12 cellular contexts compared by ENCODE assay signal in the genomic region with DNA sequence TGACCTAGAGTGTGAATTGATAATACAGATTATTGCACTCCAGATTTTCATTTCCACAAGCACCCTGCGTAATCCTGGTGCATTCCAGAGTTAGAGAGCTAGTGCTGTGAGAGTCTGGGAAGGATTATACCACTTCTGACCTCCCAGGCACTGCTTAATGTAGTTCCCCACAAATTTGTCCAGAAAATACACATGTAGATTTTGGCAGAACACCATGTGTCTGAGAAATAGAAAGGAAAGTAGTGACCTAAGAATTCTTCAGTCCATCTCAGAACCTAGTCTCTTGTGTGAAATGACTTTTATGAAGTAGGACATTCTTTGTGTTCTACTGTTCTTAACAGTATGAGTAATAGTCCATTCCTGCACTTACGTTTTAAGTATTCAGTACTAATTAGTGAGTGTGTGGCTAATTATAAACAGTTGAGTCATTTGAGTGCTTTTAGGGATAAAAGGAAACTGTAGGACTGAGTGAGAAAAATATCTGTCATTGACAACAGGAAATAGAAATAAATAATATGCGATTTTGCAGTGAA. TPM values are rescaled to one million over a fixed set of nuclear protein-coding genes. Genes with fewer than 3 reads are reported as not detected.
DNase-seq lines count a peak whose midpoint lies in the region; ATAC-seq and TF ChIP-seq lines count a peak whose summit lies in the region.
"Had no signal": no experiment of that assay in that cellular context is flagged by ENCODE, and none has a peak within 500 bp of the region (broad histone marks: within the 10 kb centered on the region; RNA-seq: fewer than 3 reads in every experiment).

No MANE protein-coding gene starts in this region.

- no peak for ATAC-seq in GM18873 (IDR thresholded peaks at IDR 0.05; ENCODE audit: low FRiP score, unreplicated experiment)
- no peak for ATAC-seq in activated CD4-positive, alpha-beta T cell treated with anti-CD3 and anti-CD28 coated beads for 36 hours

- POLR2A ChIA-PET in activated CD4-positive, alpha-beta T cell treated with anti-CD3 and anti-CD28 coated beads for 36 hours (lab: Charles Lee), result interaction anchor here (0.7 kb wide), 1 partner anchor 1031 kb away, joined by 3 read pairs; no protein-coding TSS in a partner anchor

- 25% methylated on average over 3 of the region's 3 CpGs for WGBS in esophagus muscularis mucosa

- H3K27me3 Mint-ChIP-seq in activated CD4-positive, alpha-beta T cell treated with anti-CD3 and anti-CD28 coated beads for 36 hours, result no peaks in the 10 kb centered on the region
- H3K27me3 Mint-ChIP-seq: brain; stimulated activated naive CD8-positive, alpha-beta T cell treated with anti-CD3 and anti-CD28 coated beads, Interleukin-15, Interleukin-2, amounts not matched to agents 100 ng/mL and 50 ng/mL, for 24 hours had no signal

- peaks cover 7% of the 10 kb centered on the region for H3K9me3 Mint-ChIP-seq in activated CD4-positive, alpha-beta T cell treated with anti-CD3 and anti-CD28 coated beads for 36 hours (ENCODE audit: low read depth)
- H3K9me3 Mint-ChIP-seq: stimulated activated naive CD8-positive, alpha-beta T cell treated with anti-CD3 and anti-CD28 coated beads, Interleukin-15, Interleukin-2, amounts not matched to agents 100 ng/mL and 50 ng/mL, for 24 hours had no signal

- H3K27me3 ChIP-seq in esophagus muscularis mucosa, result no peaks in the 10 kb centered on the region
- no peaks in the 10 kb centered on the region for H3K27me3 ChIP-seq in muscle layer of duodenum (ENCODE audit: low read depth, low read length)

- H3K4me1 ChIP-seq in esophagus muscularis mucosa (peaks cover 0 to 25% (median 21%) of the 10 kb centered on the region in 4 donors), muscle layer of duodenum (ENCODE audit: control insufficient read depth in 1 of 2, insufficient read depth in 2 of 2, low read length in 2 of 2) (peaks cover 0 to 9% of the 10 kb centered on the region in 2 donors)

- peaks cover 0 to 11% (median 5%) of the 10 kb centered on the region in 4 donors for H3K36me3 ChIP-seq in esophagus muscularis mucosa
- peaks cover 0 to 1% of the 10 kb centered on the region in 2 donors for H3K36me3 ChIP-seq in muscle layer of duodenum (ENCODE audit: control insufficient read depth in 1 of 2, insufficient read depth in 2 of 2, low read length in 2 of 2)

- H3K4me3 ChIP-seq in esophagus muscularis mucosa (peak overlapping the region; percentile 5 to 17 (median 10)), muscle layer of duodenum (ENCODE audit: low read depth in 1 of 2, low read length in 2 of 2) (no peak overlapping the region)
- H3K4me3 ChIP-seq: skin epidermis had no signal

- no peak for TF ChIP-seq EP300 in esophagus muscularis mucosa (IDR thresholded peaks at IDR 0.05)

- H3K27ac Mint-ChIP-seq in activated CD4-positive, alpha-beta T cell treated with anti-CD3 and anti-CD28 coated beads for 36 hours, result no peak overlapping the region
- H3K27ac Mint-ChIP-seq: CD14-positive monocyte; stimulated activated naive CD8-positive, alpha-beta T cell treated with anti-CD3 and anti-CD28 coated beads, Interleukin-15, Interleukin-2, amounts not matched to agents 100 ng/mL and 50 ng/mL, for 24 hours had no signal

- no peak for TF ChIP-seq POLR2A in esophagus muscularis mucosa (IDR thresholded peaks at IDR 0.05; ENCODE audit: low read depth)

- intact Hi-C loops in esophagus muscularis mucosa (cut with DNase I), result no loop called here
- intact Hi-C loops in posterior vena cava (cut with DNase I), result no loop called here
- intact Hi-C loops in activated CD4-positive, alpha-beta T cell treated with anti-CD3 and anti-CD28 coated beads for 36 hours (cut with DNase I, micrococcal nuclease), result no loop called here

- peaks cover 4% of the 10 kb centered on the region for H3K36me3 Mint-ChIP-seq in activated CD4-positive, alpha-beta T cell treated with anti-CD3 and anti-CD28 coated beads for 36 hours (ENCODE audit: low read depth)

- no peaks in the 10 kb centered on the region for H3K4me1 Mint-ChIP-seq in activated CD4-positive, alpha-beta T cell treated with anti-CD3 and anti-CD28 coated beads for 36 hours
- H3K4me1 Mint-ChIP-seq: brain, CD14-positive monocyte had no signal

- peaks cover 0 to 5% (median 1%) of the 10 kb centered on the region in 4 donors for H3K9me3 ChIP-seq in esophagus muscularis mucosa
- H3K9me3 ChIP-seq in muscle layer of duodenum (ENCODE audit: control insufficient read depth in 1 of 2, low read length in 2 of 2), result peaks cover 0 to 2% of the 10 kb centered on the region in 2 donors

- CTCF ChIA-PET in activated CD4-positive, alpha-beta T cell treated with anti-CD3 and anti-CD28 coated beads for 36 hours (lab: Charles Lee), result interaction anchor here (1.6 to 2.4 kb wide), 2 partner anchors 10 to 15 kb away, joined by 3 to 7 read pairs; no protein-coding TSS in a partner anchor

- H3K4me3 Mint-ChIP-seq in activated CD4-positive, alpha-beta T cell treated with anti-CD3 and anti-CD28 coated beads for 36 hours, result no peak overlapping the region
- H3K4me3 Mint-ChIP-seq: brain; CD14-positive monocyte; stimulated activated naive CD8-positive, alpha-beta T cell treated with anti-CD3 and anti-CD28 coated beads, Interleukin-15, Interleukin-2, amounts not matched to agents 100 ng/mL and 50 ng/mL, for 24 hours had no signal

- H3K27ac ChIP-seq in esophagus muscularis mucosa (replicated peaks in 1 of 4) (peak overlapping the region; percentile 63 to 77 (median 65)), muscle layer of duodenum (ENCODE audit: low read length) (peak overlapping the region; percentile 45)

- no peak for TF ChIP-seq CTCF in esophagus muscularis mucosa (IDR thresholded peaks at IDR 0.05)

- peak; percentile 39 for DNase-seq in AG08396 (ENCODE audit: low spot score)
- DNase-seq in NCI-H69 (lab: John Stamatoyannopoulos, UW), result peak; percentile 37
- no peak for DNase-seq in esophagus muscularis mucosa (ENCODE audit: extremely low spot score)
- no peak for DNase-seq in posterior vena cava (ENCODE audit: low spot score)
- DNase-seq in DMS114 treated with DMSO at 0.1 percent for 48 hours (lab: John Stamatoyannopoulos, UW; ENCODE audit: unreplicated experiment), result no peak
- DNase-seq in activated CD4-positive, alpha-beta T cell treated with anti-CD3 and anti-CD28 coated beads for 36 hours, result no peak

RNA-seq across cellular contexts. Expression of a gene that starts 27.8 kb away (rescaled TPM):
- total RNA-seq in esophagus muscularis mucosa, result 10 to 100 TPM; 15.4 to 21.6 (median 17.8) TPM
- 10 to 100 TPM; 11.6 to 13.7 TPM for total RNA-seq in posterior vena cava
- 1 to 10 TPM; 5.4 to 5.6 TPM for total RNA-seq in activated CD4-positive, alpha-beta T cell treated with anti-CD3 and anti-CD28 coated beads for 36 hours

Comparison
In these comparisons a context has a peak if more than half of its experiments do, and no peak if none do; other contexts are left out.
1. DNase-seq: peak in AG08396 (single experiment) and NCI-H69 (single experiment); none in esophagus muscularis mucosa (single experiment), posterior vena cava (single experiment), DMS114 treated with DMSO at 0.1 percent for 48 hours (single experiment) and activated CD4-positive, alpha-beta T cell treated with anti-CD3 and anti-CD28 coated beads for 36 hours (single experiment).
2. H3K4me3 ChIP-seq: peak in esophagus muscularis mucosa (4 of 4); none in muscle layer of duodenum (0 of 2).